ENCODE assay signal across 15 cellular contexts in genomic region chr1:29782846-29783500, GRCh38.
DNase-seq lines count a peak whose midpoint lies in the region; ATAC-seq and TF ChIP-seq lines count a peak whose summit lies in the region.
"Had no signal": no experiment of that assay in that cellular context is flagged by ENCODE, and none has a peak within 500 bp of the region (broad histone marks: within the 10 kb centered on the region; RNA-seq: fewer than 3 reads in every experiment).

No MANE protein-coding gene starts in this region.

- H3K4me3 ChIP-seq in lower leg skin (ENCODE audit: low read depth, poor library complexity, severe bottlenecking) = no peak overlapping the region
- no peak overlapping the region for H3K4me3 ChIP-seq in trophoblast cell (ENCODE audit: low read depth, low read length)
- H3K4me3 ChIP-seq in tibial artery = no peak overlapping the region
- H3K4me3 ChIP-seq: BLaER1 treated with 17β-estradiol and CSF1 and Interleukin-3, amounts not matched to agents 10 nM and 100 nM; GM23248 had no signal

- no peak overlapping the region for H3K27ac Mint-ChIP-seq in naive thymus-derived CD8-positive, alpha-beta T cell
- H3K27ac Mint-ChIP-seq: CD4-positive, CD25-positive, alpha-beta regulatory T cell had no signal

- no peak overlapping the region for H2AK5ac ChIP-seq in trophoblast cell (ENCODE audit: low read length)

- H3K36me3 ChIP-seq in trophoblast cell (ENCODE audit: control insufficient read depth in 1 of 2, insufficient read depth in 2 of 2, low read length in 2 of 2) (no peaks in the 10 kb centered on the region), tibial artery (no peaks in the 10 kb centered on the region)
- H3K36me3 ChIP-seq: BLaER1 treated with 17β-estradiol and CSF1 and Interleukin-3, amounts not matched to agents 10 nM and 100 nM had no signal

- no peak for TF ChIP-seq POLR2A in lower leg skin (IDR thresholded peaks at IDR 0.05)

- peaks cover 10 to 57% (median 23%) of the 10 kb centered on the region in 5 donors for H3K27me3 Mint-ChIP-seq in naive thymus-derived CD8-positive, alpha-beta T cell

- H3K27me3 ChIP-seq in trophoblast cell (ENCODE audit: insufficient read depth, low read length) (no peaks in the 10 kb centered on the region), tibial artery (peaks cover 0 to 74% of the 10 kb centered on the region in 2 donors)
- H3K27me3 ChIP-seq: BLaER1 treated with 17β-estradiol and CSF1 and Interleukin-3, amounts not matched to agents 10 nM and 100 nM had no signal

- DNase-seq in activated CD8-positive, alpha-beta memory T cell treated with anti-CD3 and anti-CD28 coated beads for 24 hours = peak; percentile 30
- DNase-seq in activated CD8-positive, alpha-beta memory T cell treated with anti-CD3 and anti-CD28 coated beads, Interleukin-2, amount 50 U/mL, for 4 hours = no peak
- DNase-seq in lower leg skin (ENCODE audit: low spot score in 2 of 2) = peak; percentile 2 to 50
- no peak for DNase-seq in trophoblast cell
- DNase-seq in NCI-H748 treated with DMSO at 0.1 percent for 48 hours (lab: John Stamatoyannopoulos, UW) = no peak
- no peak for DNase-seq in tibial artery
- DNase-seq in naive thymus-derived CD8-positive, alpha-beta T cell = no peak
- DNase-seq: ACHN; Calu3; CD4-positive, CD25-positive, alpha-beta regulatory T cell; DMS 273 treated with DMSO at 0.1 percent for 48 hours; GM23248 had no signal

- H3K4me2 ChIP-seq in trophoblast cell (ENCODE audit: low read length) = no peak overlapping the region
- H3K4me2 ChIP-seq: BLaER1 treated with 17β-estradiol and CSF1 and Interleukin-3, amounts not matched to agents 10 nM and 100 nM had no signal

- intact Hi-C loops in lower leg skin (cut with DNase I; ENCODE audit: low total_unique reads) (no loop called here), tibial artery (cut with DNase I; ENCODE audit: low total_unique reads) (no loop called here)

- H3K18ac ChIP-seq in trophoblast cell (ENCODE audit: low read length) = no peak overlapping the region

- H2BK12ac ChIP-seq in trophoblast cell (ENCODE audit: low read length) = no peak overlapping the region

- TF ChIP-seq CTCF in lower leg skin (IDR thresholded peaks at IDR 0.05) = no peak
- TF ChIP-seq CTCF in tibial artery (IDR thresholded peaks at IDR 0.05) = no peak

- POLR2A ChIA-PET in naive thymus-derived CD8-positive, alpha-beta T cell (lab: Charles Lee) = no interaction called here

- H3K79me2 ChIP-seq in trophoblast cell (ENCODE audit: control insufficient read depth, insufficient read depth, low read length, poor library complexity) = no peaks in the 10 kb centered on the region

- peak overlapping the region; percentile 26 for H3K9ac ChIP-seq in trophoblast cell (ENCODE audit: low read length)
- H3K9ac ChIP-seq: BLaER1 treated with 17β-estradiol and CSF1 and Interleukin-3, amounts not matched to agents 10 nM and 100 nM; GM23248 had no signal

- H4K8ac ChIP-seq in trophoblast cell (ENCODE audit: low read depth, low read length) = no peak overlapping the region

- ATAC-seq in naive thymus-derived CD8-positive, alpha-beta T cell = no peak
- ATAC-seq: HCT116 had no signal

- no peaks in the 10 kb centered on the region for H3K36me3 Mint-ChIP-seq in naive thymus-derived CD8-positive, alpha-beta T cell
- H3K36me3 Mint-ChIP-seq: CD4-positive, CD25-positive, alpha-beta regulatory T cell had no signal

- H3K23ac ChIP-seq in trophoblast cell (ENCODE audit: low read length) = no peak overlapping the region

- H3K27ac ChIP-seq in trophoblast cell (ENCODE audit: low read depth, low read length) = no peak overlapping the region
- no peak overlapping the region for H3K27ac ChIP-seq in tibial artery
- H3K27ac ChIP-seq: BLaER1 treated with 17β-estradiol and CSF1 and Interleukin-3, amounts not matched to agents 10 nM and 100 nM; GM23248; HL-60 had no signal

- no peak overlapping the region for H4K91ac ChIP-seq in trophoblast cell (ENCODE audit: low read depth, low read length)

- H3K79me1 ChIP-seq in trophoblast cell (ENCODE audit: low read length) = no peaks in the 10 kb centered on the region

- H4K12ac ChIP-seq in trophoblast cell (ENCODE audit: low read depth, low read length) = no peak overlapping the region

- no peaks in the 10 kb centered on the region for H3K4me1 ChIP-seq in trophoblast cell (ENCODE audit: control insufficient read depth in 1 of 2, insufficient read depth in 2 of 2, low read length in 2 of 2)
- H3K4me1 ChIP-seq in tibial artery = no peaks in the 10 kb centered on the region

- H2BK120ac ChIP-seq in trophoblast cell (ENCODE audit: insufficient read depth, low read length, poor library complexity) = no peak overlapping the region

- no peaks in the 10 kb centered on the region for H3K9me3 ChIP-seq in trophoblast cell (ENCODE audit: insufficient read depth, low read depth, low read length)
- no peaks in the 10 kb centered on the region for H3K9me3 ChIP-seq in tibial artery
- H3K9me3 ChIP-seq: BLaER1 treated with 17β-estradiol and CSF1 and Interleukin-3, amounts not matched to agents 10 nM and 100 nM had no signal

- H2BK5ac ChIP-seq in trophoblast cell (ENCODE audit: low read depth, low read length, poor library complexity) = no peak overlapping the region

- no peaks in the 10 kb centered on the region for H3K9me3 Mint-ChIP-seq in naive thymus-derived CD8-positive, alpha-beta T cell

- no peak overlapping the region for H3K4ac ChIP-seq in trophoblast cell (ENCODE audit: low read depth, low read length)

- H3K4me3 Mint-ChIP-seq in naive thymus-derived CD8-positive, alpha-beta T cell = no peak overlapping the region
- H3K4me3 Mint-ChIP-seq: CD4-positive, CD25-positive, alpha-beta regulatory T cell had no signal

- peaks cover 0 to 2% (median 0%) of the 10 kb centered on the region in 4 donors for H3K4me1 Mint-ChIP-seq in naive thymus-derived CD8-positive, alpha-beta T cell
- H3K4me1 Mint-ChIP-seq: CD4-positive, CD25-positive, alpha-beta regulatory T cell had no signal

- no peak overlapping the region for H2AFZ ChIP-seq in trophoblast cell (ENCODE audit: insufficient read depth, low read length, poor library complexity)
- H2AFZ ChIP-seq: GM23248 had no signal

- WGBS in lower leg skin, 2 donors = 79 to 88% methylated on average over 6 of the region's 6 CpGs
- no CpG with 5 or more reads among the region's 6 CpGs for WGBS in trophoblast cell (ENCODE audit: extremely low coverage, insufficient coverage, insufficient read length)

- no peak overlapping the region for H3K14ac ChIP-seq in trophoblast cell (ENCODE audit: low read length)

Comparison
In these comparisons a context has a peak if more than half of its experiments do, and no peak if none do; other contexts are left out.
1. DNase-seq: peak in activated CD8-positive, alpha-beta memory T cell treated with anti-CD3 and anti-CD28 coated beads for 24 hours (single experiment) and lower leg skin (2 of 2); none in activated CD8-positive, alpha-beta memory T cell treated with anti-CD3 and anti-CD28 coated beads, Interleukin-2, amount 50 U/mL, for 4 hours (single experiment), trophoblast cell (0 of 2), NCI-H748 treated with DMSO at 0.1 percent for 48 hours (single experiment), tibial artery (0 of 2) and naive thymus-derived CD8-positive, alpha-beta T cell (0 of 10).